In the genomic region with DNA sequence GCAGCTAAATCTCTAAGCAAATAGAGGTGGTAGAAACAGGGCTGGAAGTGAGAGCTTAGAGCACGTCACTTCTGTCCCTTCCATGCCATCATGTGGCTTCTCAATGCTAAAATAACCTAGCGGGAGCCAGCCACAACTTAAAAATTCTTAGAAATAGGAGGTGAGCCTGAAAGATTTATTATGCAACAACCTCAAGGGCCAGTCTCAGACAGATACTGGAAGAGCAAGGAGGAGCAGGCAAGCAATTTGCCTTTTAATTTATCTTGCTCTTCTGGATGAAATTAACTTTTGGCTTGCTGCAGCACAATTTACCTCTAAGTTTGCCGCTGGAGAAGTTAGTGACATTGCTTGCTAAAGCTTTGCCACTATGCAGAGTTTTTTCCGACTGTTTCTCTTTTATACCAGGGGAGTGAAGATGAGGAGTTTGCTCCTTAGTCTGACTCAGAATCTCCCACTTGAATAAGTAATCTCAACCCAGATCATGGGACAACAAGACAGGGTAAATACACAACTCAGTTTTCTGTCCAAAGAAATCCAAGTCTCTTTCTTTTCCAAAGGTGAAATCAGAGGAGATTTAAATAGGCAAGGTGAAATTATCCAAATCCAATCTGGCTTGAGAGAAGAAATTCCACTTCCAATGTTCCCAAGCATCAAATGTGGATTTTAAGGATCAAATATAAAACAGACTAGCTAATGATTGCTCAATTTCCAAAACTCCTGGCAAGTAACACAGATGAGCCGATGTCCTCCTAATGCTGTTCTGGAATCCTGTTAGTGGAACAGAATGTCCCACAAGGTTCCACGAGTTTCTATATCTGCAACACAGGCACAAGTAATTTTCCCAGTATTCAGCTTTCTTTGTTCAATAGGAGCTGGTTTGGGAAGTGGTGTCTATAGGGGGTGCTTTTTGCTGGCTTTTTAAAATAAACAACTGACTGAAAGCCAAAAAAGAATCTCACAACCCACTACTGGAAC, we compare ENCODE assay signal across 26 cellular contexts.
DNase-seq lines count a peak whose midpoint lies in the region; ATAC-seq and TF ChIP-seq lines count a peak whose summit lies in the region.
"Had no signal": no experiment of that assay in that cellular context is flagged by ENCODE, and none has a peak within 500 bp of the region (broad histone marks: within the 10 kb centered on the region; RNA-seq: fewer than 3 reads in every experiment).

No MANE protein-coding gene starts in this region.

- 46 to 53% methylated on average over 6 of the region's 6 CpGs for WGBS in body of pancreas, 2 donors
- WGBS in heart left ventricle, 4 donors = 58 to 75% (median 66%) methylated on average over 6 of the region's 6 CpGs
- WGBS in transverse colon (ENCODE audit: low coverage in 1 of 2), 2 donors = 52 to 59% methylated on average over 5 to 6 of the region's 6 CpGs

- H3K27ac ChIP-seq in body of pancreas = peak overlapping the region in 1 of 4 donors; percentile 18
- peak overlapping the region in 2 of 12 donors; percentile 13 to 32 for H3K27ac ChIP-seq in heart left ventricle
- peak overlapping the region; percentile 34 to 57 (median 46) for H3K27ac ChIP-seq in transverse colon
- H3K27ac ChIP-seq in A673 (ENCODE audit: low read depth, low read length, poor library complexity, severe bottlenecking) = no peak overlapping the region
- H3K27ac ChIP-seq: BLaER1 treated with 17β-estradiol and CSF1 and Interleukin-3, amounts not matched to agents 10 nM and 100 nM; GM23248; hepatocyte; left lung; SJSA1 had no signal

- no TSS peak for BruUV-seq in A673 (replicated peaks; lab: Mats Ljungman, UMichigan)

- ATAC-seq in body of pancreas (peak; percentile 33), heart left ventricle (peak in 3 of 4 donors; percentile 26 to 58 (median 45)), sciatic nerve (peak; percentile 95)
- ATAC-seq: activated CD8-positive, alpha-beta T cell treated with anti-CD3 and anti-CD28 coated beads, Interleukin-2, amount 10 ng/mL, durations not matched to agents 7 days and 5 days; left lung; natural killer cell treated with Interleukin-12 subunit alpha and Interleukin-12 subunit beta and Interleukin-15 and Interleukin-18, amount 100 ng/mL, for 72 hours had no signal

- POLR2A ChIA-PET in A673 (lab: Charles Lee; ENCODE audit: low non-redundant PET) = no interaction called here

- no peak for TF ChIP-seq EP300 in transverse colon (IDR thresholded peaks at IDR 0.05; ENCODE audit: low read depth)

- H3K27me3 ChIP-seq in body of pancreas (no peaks in the 10 kb centered on the region), heart left ventricle (peaks cover 0 to 13% (median 0%) of the 10 kb centered on the region in 9 donors), transverse colon (no peaks in the 10 kb centered on the region), A673 (replicated peaks; ENCODE audit: insufficient read depth, low read depth, low read length, poor library complexity) (peaks cover 7% of the 10 kb centered on the region)
- H3K27me3 ChIP-seq: adrenal gland, hepatocyte, left lung, SJSA1 had no signal

- CTCF ChIA-PET in A673 (lab: Charles Lee) = no interaction called here

- H3K36me3 ChIP-seq in body of pancreas (replicated peaks in 1 of 2; ENCODE audit: insufficient read depth in 1 of 2, low read depth in 2 of 2) (no peaks in the 10 kb centered on the region), heart left ventricle (no peaks in the 10 kb centered on the region), transverse colon (no peaks in the 10 kb centered on the region), A673 (ENCODE audit: insufficient read depth, low read length, poor library complexity, severe bottlenecking) (no peaks in the 10 kb centered on the region)
- H3K36me3 ChIP-seq: adrenal gland; BLaER1 treated with 17β-estradiol and CSF1 and Interleukin-3, amounts not matched to agents 10 nM and 100 nM; left lung; SJSA1 had no signal

- TF ChIP-seq CTCF in body of pancreas (IDR thresholded peaks at IDR 0.05) = no peak
- no peak for TF ChIP-seq CTCF in heart left ventricle (IDR thresholded peaks at IDR 0.05)
- no peak for TF ChIP-seq CTCF in transverse colon (IDR thresholded peaks at IDR 0.05)
- no peak for TF ChIP-seq CTCF in A673 (conservative IDR thresholded peaks at IDR 0.05; ENCODE audit: low read depth, low read length)

- in situ Hi-C loops in transverse colon (cut with MboI; ENCODE audit: low pct_ligation_motif_present in 1 of 4, low pct_unique_long_range_greater_than_20kb in 1 of 4, low sequenced_read_pairs in 3 of 4) = no loop called here

- intact Hi-C loops in body of pancreas (cut with DNase I) = no loop called here
- intact Hi-C loops in heart left ventricle (cut with DNase I) = no loop called here
- intact Hi-C loops in sciatic nerve (cut with DNase I) = no loop called here
- intact Hi-C loops in transverse colon (cut with DNase I; ENCODE audit: low total_unique reads) = no loop called here
- intact Hi-C loops in A673 (cut with micrococcal nuclease; ENCODE audit: unreplicated experiment) = no loop called here

- no peaks in the 10 kb centered on the region for H3K9me3 ChIP-seq in body of pancreas
- H3K9me3 ChIP-seq in heart left ventricle = no peaks in the 10 kb centered on the region
- H3K9me3 ChIP-seq in transverse colon = no peaks in the 10 kb centered on the region
- H3K9me3 ChIP-seq in A673 (ENCODE audit: low read depth, low read length, poor library complexity, severe bottlenecking) = no peaks in the 10 kb centered on the region
- H3K9me3 ChIP-seq: adrenal gland; BLaER1 treated with 17β-estradiol and CSF1 and Interleukin-3, amounts not matched to agents 10 nM and 100 nM; Caco-2; left lung; SJSA1 had no signal

- no peak overlapping the region for H3K4me3 ChIP-seq in body of pancreas
- no peak overlapping the region for H3K4me3 ChIP-seq in heart left ventricle
- H3K4me3 ChIP-seq in transverse colon = no peak overlapping the region
- no peak overlapping the region for H3K4me3 ChIP-seq in A673 (ENCODE audit: low read depth, low read length, poor library complexity, severe bottlenecking)
- H3K4me3 ChIP-seq: adrenal gland; BLaER1 treated with 17β-estradiol and CSF1 and Interleukin-3, amounts not matched to agents 10 nM and 100 nM; GM23248; hepatocyte; left lung; SJSA1 had no signal

- H3K4me1 ChIP-seq in body of pancreas (no peaks in the 10 kb centered on the region), heart left ventricle (no peaks in the 10 kb centered on the region), transverse colon (no peaks in the 10 kb centered on the region), A673 (ENCODE audit: insufficient read depth, low read length, poor library complexity, severe bottlenecking) (no peaks in the 10 kb centered on the region)
- H3K4me1 ChIP-seq: adrenal gland, left lung had no signal

- TF ChIP-seq POLR2A in body of pancreas (IDR thresholded peaks at IDR 0.05) (no peak), heart left ventricle (IDR thresholded peaks at IDR 0.05) (no peak), transverse colon (IDR thresholded peaks at IDR 0.05) (no peak)

- DNase-seq in body of pancreas (peak in 1 of 4 donors; percentile 27), heart left ventricle (no peak), sciatic nerve (ENCODE audit: low spot score) (no peak), transverse colon (no peak), NCI-H524 treated with DMSO at 0.1 percent for 48 hours (lab: John Stamatoyannopoulos, UW) (no peak), A673 (ENCODE audit: low spot score) (no peak)
- DNase-seq in activated T-cell treated with anti-CD3 and anti-CD28 coated beads, Interleukin-2, amount 50 U/mL, for 1 hour = no peak
- DNase-seq in activated CD4-positive, alpha-beta T cell treated with anti-CD3 and anti-CD28 coated beads for 4 hours = no peak
- DNase-seq: activated CD4-positive, CD25-positive, alpha-beta regulatory T cell treated with anti-CD3 and anti-CD28 coated beads, Interleukin-2, amount 50 U/mL, for 72 hours; activated CD8-positive, alpha-beta T cell treated with anti-CD3 and anti-CD28 coated beads, Interleukin-2, amount 10 ng/mL, durations not matched to agents 7 days and 5 days; activated T-cell treated with anti-CD3 and anti-CD28 coated beads, Interleukin-2, amount 50 U/mL, for 24 hours; adrenal gland; Caco-2; caudate nucleus; DMS79 treated with DMSO at 0.1 percent for 48 hours; GM23248; KBM-7; left lung; NCI-H2171 treated with DMSO at 0.1 percent for 48 hours; NCI-H526; retina; T-helper 1 cell had no signal

Comparison
In these comparisons a context has a peak if more than half of its experiments do, and no peak if none do; other contexts are left out.
1. ATAC-seq: peak in every context shown above with its lines; median percentile 95 in sciatic nerve; 45 in heart left ventricle; 33 in body of pancreas.